1 cellular context compared by ENCODE assay signal in the genomic region with DNA sequence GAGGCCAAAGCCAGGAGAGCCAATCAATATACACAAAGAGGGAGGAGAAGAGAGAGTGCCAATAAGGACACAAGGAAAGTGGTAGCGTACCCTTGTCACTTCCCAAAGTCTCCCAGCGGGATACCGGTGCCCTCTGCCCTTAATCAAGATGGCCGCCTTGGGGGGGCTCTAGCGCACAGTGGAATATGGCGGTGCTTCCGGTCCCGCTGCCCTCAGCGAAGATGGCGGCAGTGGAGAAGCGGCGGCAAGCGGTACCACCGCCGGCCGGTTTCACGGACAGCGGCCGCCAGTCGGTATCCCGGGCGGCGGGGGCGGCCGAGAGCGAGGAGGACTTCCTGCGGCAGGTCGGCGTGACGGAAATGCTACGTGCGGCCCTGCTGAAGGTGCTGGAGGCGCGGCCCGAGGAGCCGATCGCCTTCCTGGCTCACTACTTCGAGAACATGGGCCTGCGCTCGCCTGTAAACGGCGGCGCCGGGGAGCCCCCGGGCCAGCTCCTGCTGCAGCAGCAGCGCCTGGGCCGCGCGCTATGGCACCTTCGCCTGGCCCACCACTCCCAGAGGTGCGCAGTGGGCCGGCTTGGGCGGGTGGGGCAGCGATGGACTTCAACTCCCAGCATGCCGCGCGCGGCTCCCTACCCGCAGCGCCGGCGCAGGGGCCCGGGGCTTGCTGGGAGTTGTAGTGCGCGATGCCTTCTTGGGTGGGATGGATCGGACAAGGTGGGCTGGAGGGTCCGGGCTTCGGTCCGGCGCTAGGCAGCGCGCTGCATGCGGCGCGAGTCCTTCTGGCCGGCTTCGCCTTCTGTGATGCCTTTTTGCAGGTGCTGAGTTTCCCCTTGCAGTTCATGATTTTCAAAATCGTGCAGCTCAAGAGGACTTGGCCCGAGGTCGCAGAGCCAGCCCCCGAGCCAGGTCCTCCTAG.
TF ChIP-seq lines count a peak whose summit lies in the region.

A gene with protein sequence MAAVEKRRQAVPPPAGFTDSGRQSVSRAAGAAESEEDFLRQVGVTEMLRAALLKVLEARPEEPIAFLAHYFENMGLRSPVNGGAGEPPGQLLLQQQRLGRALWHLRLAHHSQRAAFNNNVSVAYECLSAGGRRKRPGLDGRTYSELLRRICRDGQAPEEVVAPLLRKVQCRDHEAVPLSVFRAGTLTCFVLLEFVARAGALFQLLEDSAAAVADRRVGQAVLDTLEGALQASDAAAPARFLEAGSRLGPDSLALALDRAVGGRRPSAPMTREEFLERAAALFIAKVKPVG (plus strand): TSS at position 212 of the 918 bp plus-strand sequence. CDS start 10 bp downstream, at position 222.

TF ChIP-seq in HepG2, 621 proteins besides CTCF, POLR2A, EP300 and RAD21 (continued from another document):
- TF ChIP-seq, protein P1, sequence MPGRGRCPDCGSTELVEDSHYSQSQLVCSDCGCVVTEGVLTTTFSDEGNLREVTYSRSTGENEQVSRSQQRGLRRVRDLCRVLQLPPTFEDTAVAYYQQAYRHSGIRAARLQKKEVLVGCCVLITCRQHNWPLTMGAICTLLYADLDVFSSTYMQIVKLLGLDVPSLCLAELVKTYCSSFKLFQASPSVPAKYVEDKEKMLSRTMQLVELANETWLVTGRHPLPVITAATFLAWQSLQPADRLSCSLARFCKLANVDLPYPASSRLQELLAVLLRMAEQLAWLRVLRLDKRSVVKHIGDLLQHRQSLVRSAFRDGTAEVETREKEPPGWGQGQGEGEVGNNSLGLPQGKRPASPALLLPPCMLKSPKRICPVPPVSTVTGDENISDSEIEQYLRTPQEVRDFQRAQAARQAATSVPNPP (CRISPR knock-in tag; IDR thresholded peaks at IDR 0.05): no peak
- TF ChIP-seq HNRNPUL1 (IDR thresholded peaks at IDR 0.05; ENCODE audit: low read depth, low read length) (no peak), GABPA (IDR thresholded peaks at IDR 0.05; ENCODE audit: low read depth, low read length) (peak; percentile 78), GABPA (CRISPR knock-in tag; IDR thresholded peaks at IDR 0.05; ENCODE audit: low read depth) (peak; percentile 94), ATF1 (CRISPR knock-in tag; IDR thresholded peaks at IDR 0.05) (peak; percentile 84), ZNF350 (CRISPR knock-in tag; IDR thresholded peaks at IDR 0.05; ENCODE audit: borderline replicate concordance, low read depth) (peak; percentile 35; the same call in 1 of the 2 replicates), ZNF292 (CRISPR knock-in tag; IDR thresholded peaks at IDR 0.05; ENCODE audit: borderline replicate concordance, low read depth) (no peak), MYNN (CRISPR knock-in tag; IDR thresholded peaks at IDR 0.05; ENCODE audit: low read depth) (no peak; the same call in 1 of the 2 replicates), CAMTA2 (CRISPR knock-in tag; IDR thresholded peaks at IDR 0.05; ENCODE audit: borderline replicate concordance) (peak; percentile 80), TBL1XR1 (IDR thresholded peaks at IDR 0.05; ENCODE audit: borderline replicate concordance, low read length, partially characterized antibody) (no peak), TAF15 (IDR thresholded peaks at IDR 0.05; ENCODE audit: low read depth, low read length, poor library complexity, severe bottlenecking) (no peak), GATAD1 (CRISPR knock-in tag; IDR thresholded peaks at IDR 0.05) (peak; percentile 92), NAIF1 (CRISPR knock-in tag; IDR thresholded peaks at IDR 0.05; ENCODE audit: borderline replicate concordance) (no peak), TP53 (CRISPR knock-in tag; conservative IDR thresholded peaks at IDR 0.05) (peak; percentile 66; the same call in 1 of the 2 replicates), MAZ (IDR thresholded peaks at IDR 0.05; ENCODE audit: borderline replicate concordance, low read depth, low read length) (peak; percentile 42; the same call in 1 of the 2 replicates), MAZ (CRISPR knock-in tag; IDR thresholded peaks at IDR 0.05; ENCODE audit: low read depth) (peak; percentile 44), BORCS8-MEF2B (CRISPR knock-in tag; IDR thresholded peaks at IDR 0.05) (no peak), PAF1 (CRISPR knock-in tag; IDR thresholded peaks at IDR 0.05) (no peak), NFE2L2 (IDR thresholded peaks at IDR 0.05; ENCODE audit: low read length) (no peak), HOXD1 (CRISPR knock-in tag; IDR thresholded peaks at IDR 0.05) (peak; percentile 66), ZNF33B (CRISPR knock-in tag; IDR thresholded peaks at IDR 0.05) (0 out of 2 replicates have a peak, but pooled peaks have one; percentile 50), HDAC6 (IDR thresholded peaks at IDR 0.05; ENCODE audit: low read depth, low read length) (no peak), JARID2 (CRISPR knock-in tag; IDR thresholded peaks at IDR 0.05; ENCODE audit: insufficient replicate concordance) (peak; percentile 35), FOXA3 (CRISPR knock-in tag; IDR thresholded peaks at IDR 0.05) (peak; percentile 50; the same call in 1 of the 2 replicates), HCFC1 (IDR thresholded peaks at IDR 0.05; ENCODE audit: low read depth, low read length) (peak; percentile 96), ZNF180 (CRISPR knock-in tag; IDR thresholded peaks at IDR 0.05; ENCODE audit: borderline replicate concordance, low read depth) (no peak), ESRRA (CRISPR knock-in tag; IDR thresholded peaks at IDR 0.05; ENCODE audit: low read depth) (no peak), SUZ12 (IDR thresholded peaks at IDR 0.05; ENCODE audit: low read depth, low read length) (peak; percentile 96), ZNF446 (CRISPR knock-in tag; IDR thresholded peaks at IDR 0.05) (peak; percentile 16; the same call in 1 of the 2 replicates), ZNF143 (CRISPR knock-in tag; IDR thresholded peaks at IDR 0.05) (peak; percentile 96), ZNF333 (CRISPR knock-in tag; IDR thresholded peaks at IDR 0.05; ENCODE audit: borderline replicate concordance) (no peak; the same call in 1 of the 2 replicates), DMAP1 (CRISPR knock-in tag; IDR thresholded peaks at IDR 0.05) (peak; percentile 37; the same call in 1 of the 2 replicates)
- TF ChIP-seq, protein P2, sequence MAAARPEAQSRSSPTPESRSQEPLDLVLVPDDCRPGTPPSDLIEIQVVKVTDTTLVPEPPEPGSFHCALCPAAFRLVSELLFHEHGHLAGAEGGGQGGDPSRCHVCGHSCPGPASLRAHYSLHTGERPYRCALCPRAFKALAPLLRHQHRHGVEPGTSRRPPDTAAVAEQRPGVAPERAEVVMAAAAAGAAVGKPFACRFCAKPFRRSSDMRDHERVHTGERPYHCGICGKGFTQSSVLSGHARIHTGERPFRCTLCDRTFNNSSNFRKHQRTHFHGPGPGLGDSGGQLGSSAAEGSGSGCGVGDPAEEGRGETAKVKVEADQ (CRISPR knock-in tag; IDR thresholded peaks at IDR 0.05; ENCODE audit: borderline replicate concordance): 0 out of 2 replicates have a peak, but pooled peaks have one; percentile 45
- TF ChIP-seq, protein P3, sequence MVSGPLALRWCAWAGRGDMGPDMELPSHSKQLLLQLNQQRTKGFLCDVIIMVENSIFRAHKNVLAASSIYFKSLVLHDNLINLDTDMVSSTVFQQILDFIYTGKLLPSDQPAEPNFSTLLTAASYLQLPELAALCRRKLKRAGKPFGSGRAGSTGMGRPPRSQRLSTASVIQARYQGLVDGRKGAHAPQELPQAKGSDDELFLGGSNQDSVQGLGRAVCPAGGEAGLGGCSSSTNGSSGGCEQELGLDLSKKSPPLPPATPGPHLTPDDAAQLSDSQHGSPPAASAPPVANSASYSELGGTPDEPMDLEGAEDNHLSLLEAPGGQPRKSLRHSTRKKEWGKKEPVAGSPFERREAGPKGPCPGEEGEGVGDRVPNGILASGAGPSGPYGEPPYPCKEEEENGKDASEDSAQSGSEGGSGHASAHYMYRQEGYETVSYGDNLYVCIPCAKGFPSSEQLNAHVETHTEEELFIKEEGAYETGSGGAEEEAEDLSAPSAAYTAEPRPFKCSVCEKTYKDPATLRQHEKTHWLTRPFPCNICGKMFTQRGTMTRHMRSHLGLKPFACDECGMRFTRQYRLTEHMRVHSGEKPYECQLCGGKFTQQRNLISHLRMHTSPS (CRISPR knock-in tag; IDR thresholded peaks at IDR 0.05; ENCODE audit: low read depth): no peak
- TF ChIP-seq, protein P4, sequence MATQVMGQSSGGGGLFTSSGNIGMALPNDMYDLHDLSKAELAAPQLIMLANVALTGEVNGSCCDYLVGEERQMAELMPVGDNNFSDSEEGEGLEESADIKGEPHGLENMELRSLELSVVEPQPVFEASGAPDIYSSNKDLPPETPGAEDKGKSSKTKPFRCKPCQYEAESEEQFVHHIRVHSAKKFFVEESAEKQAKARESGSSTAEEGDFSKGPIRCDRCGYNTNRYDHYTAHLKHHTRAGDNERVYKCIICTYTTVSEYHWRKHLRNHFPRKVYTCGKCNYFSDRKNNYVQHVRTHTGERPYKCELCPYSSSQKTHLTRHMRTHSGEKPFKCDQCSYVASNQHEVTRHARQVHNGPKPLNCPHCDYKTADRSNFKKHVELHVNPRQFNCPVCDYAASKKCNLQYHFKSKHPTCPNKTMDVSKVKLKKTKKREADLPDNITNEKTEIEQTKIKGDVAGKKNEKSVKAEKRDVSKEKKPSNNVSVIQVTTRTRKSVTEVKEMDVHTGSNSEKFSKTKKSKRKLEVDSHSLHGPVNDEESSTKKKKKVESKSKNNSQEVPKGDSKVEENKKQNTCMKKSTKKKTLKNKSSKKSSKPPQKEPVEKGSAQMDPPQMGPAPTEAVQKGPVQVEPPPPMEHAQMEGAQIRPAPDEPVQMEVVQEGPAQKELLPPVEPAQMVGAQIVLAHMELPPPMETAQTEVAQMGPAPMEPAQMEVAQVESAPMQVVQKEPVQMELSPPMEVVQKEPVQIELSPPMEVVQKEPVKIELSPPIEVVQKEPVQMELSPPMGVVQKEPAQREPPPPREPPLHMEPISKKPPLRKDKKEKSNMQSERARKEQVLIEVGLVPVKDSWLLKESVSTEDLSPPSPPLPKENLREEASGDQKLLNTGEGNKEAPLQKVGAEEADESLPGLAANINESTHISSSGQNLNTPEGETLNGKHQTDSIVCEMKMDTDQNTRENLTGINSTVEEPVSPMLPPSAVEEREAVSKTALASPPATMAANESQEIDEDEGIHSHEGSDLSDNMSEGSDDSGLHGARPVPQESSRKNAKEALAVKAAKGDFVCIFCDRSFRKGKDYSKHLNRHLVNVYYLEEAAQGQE (IDR thresholded peaks at IDR 0.05; ENCODE audit: borderline replicate concordance in 1 of 2, low read depth in 1 of 2, low read length in 2 of 2): no peak
- TF ChIP-seq, protein P5, sequence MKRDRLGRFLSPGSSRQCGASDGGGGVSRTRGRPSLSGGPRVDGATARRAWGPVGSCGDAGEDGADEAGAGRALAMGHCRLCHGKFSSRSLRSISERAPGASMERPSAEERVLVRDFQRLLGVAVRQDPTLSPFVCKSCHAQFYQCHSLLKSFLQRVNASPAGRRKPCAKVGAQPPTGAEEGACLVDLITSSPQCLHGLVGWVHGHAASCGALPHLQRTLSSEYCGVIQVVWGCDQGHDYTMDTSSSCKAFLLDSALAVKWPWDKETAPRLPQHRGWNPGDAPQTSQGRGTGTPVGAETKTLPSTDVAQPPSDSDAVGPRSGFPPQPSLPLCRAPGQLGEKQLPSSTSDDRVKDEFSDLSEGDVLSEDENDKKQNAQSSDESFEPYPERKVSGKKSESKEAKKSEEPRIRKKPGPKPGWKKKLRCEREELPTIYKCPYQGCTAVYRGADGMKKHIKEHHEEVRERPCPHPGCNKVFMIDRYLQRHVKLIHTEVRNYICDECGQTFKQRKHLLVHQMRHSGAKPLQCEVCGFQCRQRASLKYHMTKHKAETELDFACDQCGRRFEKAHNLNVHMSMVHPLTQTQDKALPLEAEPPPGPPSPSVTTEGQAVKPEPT (CRISPR knock-in tag; IDR thresholded peaks at IDR 0.05; ENCODE audit: low read depth): no peak
- TF ChIP-seq, protein P6, sequence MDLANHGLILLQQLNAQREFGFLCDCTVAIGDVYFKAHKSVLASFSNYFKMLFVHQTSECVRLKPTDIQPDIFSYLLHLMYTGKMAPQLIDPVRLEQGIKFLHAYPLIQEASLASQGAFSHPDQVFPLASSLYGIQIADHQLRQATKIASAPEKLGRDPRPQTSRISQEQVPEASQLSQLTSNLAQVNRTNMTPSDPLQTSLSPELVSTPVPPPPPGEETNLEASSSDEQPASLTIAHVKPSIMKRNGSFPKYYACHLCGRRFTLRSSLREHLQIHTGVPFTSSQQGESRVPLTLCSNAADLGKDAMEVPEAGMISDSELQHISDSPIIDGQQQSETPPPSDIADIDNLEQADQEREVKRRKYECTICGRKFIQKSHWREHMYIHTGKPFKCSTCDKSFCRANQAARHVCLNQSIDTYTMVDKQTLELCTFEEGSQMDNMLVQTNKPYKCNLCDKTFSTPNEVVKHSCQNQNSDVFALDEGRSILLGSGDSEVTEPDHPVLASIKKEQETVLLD (CRISPR knock-in tag; IDR thresholded peaks at IDR 0.05; ENCODE audit: low read depth): peak; percentile 59; the same call in 1 of the 2 replicates
